In the genomic region with DNA sequence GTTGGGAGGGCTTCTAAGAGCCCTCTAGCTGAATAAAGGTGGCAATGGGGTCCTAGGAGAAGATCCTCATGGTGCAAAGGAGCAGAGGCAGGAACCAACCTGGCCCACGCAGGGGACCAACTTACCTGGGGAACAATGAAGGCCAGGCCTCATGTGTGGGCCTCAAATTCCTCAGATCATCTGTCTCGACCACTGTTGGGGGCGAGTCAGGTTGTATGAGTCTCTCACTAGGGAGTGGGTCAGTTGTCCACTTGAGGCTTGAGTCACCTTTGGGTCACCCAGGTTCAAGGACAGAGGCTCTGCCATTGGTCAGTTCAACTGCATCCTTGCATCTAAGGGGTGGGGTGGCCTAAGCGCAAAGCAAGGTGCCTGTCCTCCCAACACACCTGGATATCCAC, we compare ENCODE assay signal across 2 cellular contexts.
TF ChIP-seq lines count a peak whose summit lies in the region.

No MANE protein-coding gene starts in this region.

TF ChIP-seq in A549, 52 proteins besides CTCF, POLR2A, EP300 and RAD21 (continued from another document):
- TF ChIP-seq, protein P1, sequence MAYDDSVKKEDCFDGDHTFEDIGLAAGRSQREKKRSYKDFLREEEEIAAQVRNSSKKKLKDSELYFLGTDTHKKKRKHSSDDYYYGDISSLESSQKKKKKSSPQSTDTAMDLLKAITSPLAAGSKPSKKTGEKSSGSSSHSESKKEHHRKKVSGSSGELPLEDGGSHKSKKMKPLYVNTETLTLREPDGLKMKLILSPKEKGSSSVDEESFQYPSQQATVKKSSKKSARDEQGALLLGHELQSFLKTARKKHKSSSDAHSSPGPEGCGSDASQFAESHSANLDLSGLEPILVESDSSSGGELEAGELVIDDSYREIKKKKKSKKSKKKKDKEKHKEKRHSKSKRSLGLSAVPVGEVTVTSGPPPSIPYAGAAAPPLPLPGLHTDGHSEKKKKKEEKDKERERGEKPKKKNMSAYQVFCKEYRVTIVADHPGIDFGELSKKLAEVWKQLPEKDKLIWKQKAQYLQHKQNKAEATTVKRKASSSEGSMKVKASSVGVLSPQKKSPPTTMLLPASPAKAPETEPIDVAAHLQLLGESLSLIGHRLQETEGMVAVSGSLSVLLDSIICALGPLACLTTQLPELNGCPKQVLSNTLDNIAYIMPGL (CRISPR knock-in tag; IDR thresholded peaks at IDR 0.05; ENCODE audit: borderline replicate concordance), result no peak
- TF ChIP-seq, protein P2, sequence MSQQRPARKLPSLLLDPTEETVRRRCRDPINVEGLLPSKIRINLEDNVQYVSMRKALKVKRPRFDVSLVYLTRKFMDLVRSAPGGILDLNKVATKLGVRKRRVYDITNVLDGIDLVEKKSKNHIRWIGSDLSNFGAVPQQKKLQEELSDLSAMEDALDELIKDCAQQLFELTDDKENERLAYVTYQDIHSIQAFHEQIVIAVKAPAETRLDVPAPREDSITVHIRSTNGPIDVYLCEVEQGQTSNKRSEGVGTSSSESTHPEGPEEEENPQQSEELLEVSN (IDR thresholded peaks at IDR 0.05; ENCODE audit: borderline replicate concordance, low read depth), result no peak
- no peak for TF ChIP-seq KDM5A (IDR thresholded peaks at IDR 0.05)
- TF ChIP-seq FOXS1 (CRISPR knock-in tag; IDR thresholded peaks at IDR 0.05), result no peak
- TF ChIP-seq FOSB (CRISPR knock-in tag; IDR thresholded peaks at IDR 0.05), result no peak
- TF ChIP-seq, protein P3, sequence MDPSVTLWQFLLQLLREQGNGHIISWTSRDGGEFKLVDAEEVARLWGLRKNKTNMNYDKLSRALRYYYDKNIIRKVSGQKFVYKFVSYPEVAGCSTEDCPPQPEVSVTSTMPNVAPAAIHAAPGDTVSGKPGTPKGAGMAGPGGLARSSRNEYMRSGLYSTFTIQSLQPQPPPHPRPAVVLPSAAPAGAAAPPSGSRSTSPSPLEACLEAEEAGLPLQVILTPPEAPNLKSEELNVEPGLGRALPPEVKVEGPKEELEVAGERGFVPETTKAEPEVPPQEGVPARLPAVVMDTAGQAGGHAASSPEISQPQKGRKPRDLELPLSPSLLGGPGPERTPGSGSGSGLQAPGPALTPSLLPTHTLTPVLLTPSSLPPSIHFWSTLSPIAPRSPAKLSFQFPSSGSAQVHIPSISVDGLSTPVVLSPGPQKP (IDR thresholded peaks at IDR 0.05; ENCODE audit: low read depth, low read length), result no peak
- no peak for TF ChIP-seq RNF2 (IDR thresholded peaks at IDR 0.05; ENCODE audit: borderline replicate concordance, low read depth)
- TF ChIP-seq HEYL (CRISPR knock-in tag; IDR thresholded peaks at IDR 0.05), result no peak
- no peak for TF ChIP-seq POLR2AphosphoS2 (conservative IDR thresholded peaks at IDR 0.05; ENCODE audit: low read length)
- TF ChIP-seq ESRRA (IDR thresholded peaks at IDR 0.05; ENCODE audit: borderline replicate concordance, low read length), result no peak
- TF ChIP-seq ZFP36 (IDR thresholded peaks at IDR 0.05; ENCODE audit: borderline replicate concordance, partially characterized antibody), result no peak
- no peak for TF ChIP-seq NR3C1 (IDR thresholded peaks at IDR 0.05)
- no peak for TF ChIP-seq EHF (CRISPR knock-in tag; IDR thresholded peaks at IDR 0.05)
- TF ChIP-seq, protein P4, sequence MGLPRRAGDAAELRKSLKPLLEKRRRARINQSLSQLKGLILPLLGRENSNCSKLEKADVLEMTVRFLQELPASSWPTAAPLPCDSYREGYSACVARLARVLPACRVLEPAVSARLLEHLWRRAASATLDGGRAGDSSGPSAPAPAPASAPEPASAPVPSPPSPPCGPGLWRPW (IDR thresholded peaks at IDR 0.05), result no peak
- TF ChIP-seq TFCP2L1 (CRISPR knock-in tag; IDR thresholded peaks at IDR 0.05), result no peak

TF ChIP-seq in IMR-90, 13 proteins besides CTCF, POLR2A, EP300 and RAD21 (continued from another document):
- TF ChIP-seq, protein P3 (IDR thresholded peaks at IDR 0.05; ENCODE audit: borderline replicate concordance, low read depth, low read length), result no peak
TF ChIP-seq in IMR-90: peak in this region for 0.
